In genomic region chr19:2547033-2547680, GRCh38 we compare ENCODE assay signal across 15 cellular contexts.
DNase-seq lines count a peak whose midpoint lies in the region; ATAC-seq and TF ChIP-seq lines count a peak whose summit lies in the region.
"Had no signal": no experiment of that assay in that cellular context is flagged by ENCODE, and none has a peak within 500 bp of the region (broad histone marks: within the 10 kb centered on the region; RNA-seq: fewer than 3 reads in every experiment).

No MANE protein-coding gene starts in this region.

- H3K27ac ChIP-seq in fibroblast of lung (ENCODE audit: insufficient read depth, low read length) (peak overlapping the region; percentile 62), transverse colon (peak overlapping the region in 3 of 4 donors; percentile 90 to 93 (median 91)), brain microvascular endothelial cell (no peak overlapping the region)

- no peak overlapping the region for H3K4me2 ChIP-seq in fibroblast of lung (ENCODE audit: extremely low read depth, insufficient read depth, low read length)

- peak overlapping the region; percentile 52 for H3K9ac ChIP-seq in fibroblast of lung (ENCODE audit: insufficient read depth, low read length)

- no peak overlapping the region for H3K4me3 Mint-ChIP-seq in activated CD8-positive, alpha-beta T cell treated with anti-CD3 and anti-CD28 coated beads, Interleukin-2, amount 10 ng/mL, durations not matched to agents 7 days and 5 days
- no peak overlapping the region for H3K4me3 Mint-ChIP-seq in activated CD8-positive, alpha-beta T cell treated with anti-CD3 and anti-CD28 coated beads for 36 hours
- peak overlapping the region; percentile 34 to 59 (median 44) for H3K4me3 Mint-ChIP-seq in nephron
- no peak overlapping the region for H3K4me3 Mint-ChIP-seq in activated T-cell treated with anti-CD3 and anti-CD28 coated beads, Interleukin-2, amount 50 U/mL, for 72 hours
- H3K4me3 Mint-ChIP-seq in activated T-cell treated with anti-CD3 and anti-CD28 coated beads, Interleukin-2, amount 50 U/mL, for 24 hours: no peak overlapping the region
- H3K4me3 Mint-ChIP-seq: activated CD4-positive, alpha-beta T cell treated with anti-CD3 and anti-CD28 coated beads for 36 hours had no signal

- no peak for DNase-seq in activated CD8-positive, alpha-beta T cell treated with anti-CD3 and anti-CD28 coated beads, Interleukin-2, amount 10 ng/mL, durations not matched to agents 7 days and 5 days
- no peak for DNase-seq in activated CD8-positive, alpha-beta T cell treated with anti-CD3 and anti-CD28 coated beads for 36 hours
- DNase-seq in fibroblast of lung (ENCODE audit: low read depth in 2 of 2): no peak
- no peak for DNase-seq in transverse colon
- no peak for DNase-seq in brain microvascular endothelial cell
- no peak for DNase-seq in activated T-cell treated with anti-CD3 and anti-CD28 coated beads, Interleukin-2, amount 50 U/mL, for 72 hours
- DNase-seq in activated T-cell treated with anti-CD3 and anti-CD28 coated beads, Interleukin-2, amount 50 U/mL, for 24 hours: no peak
- DNase-seq: 8988T; activated CD4-positive, alpha-beta T cell treated with anti-CD3 and anti-CD28 coated beads for 36 hours; activated effector memory CD4-positive, alpha-beta T cell treated with Interleukin-2 at 50 U/mL for 16 hours; central memory CD4-positive, alpha-beta T cell; DMS 273 treated with DMSO at 0.1 percent for 48 hours; NCI-H187; SW 1271 had no signal

- H3K4me3 ChIP-seq in fibroblast of lung (replicated peaks in 1 of 4; ENCODE audit: control extremely low read depth in 1 of 4, insufficient read depth in 1 of 4, low read depth in 3 of 4, low read length in 4 of 4) (no peak overlapping the region), transverse colon (no peak overlapping the region), brain microvascular endothelial cell (ENCODE audit: low read depth, low read length) (no peak overlapping the region)

- H2AFZ ChIP-seq in fibroblast of lung (ENCODE audit: low read length): no peak overlapping the region

- POLR2A ChIA-PET in activated CD8-positive, alpha-beta T cell treated with anti-CD3 and anti-CD28 coated beads, Interleukin-2, amount 10 ng/mL, durations not matched to agents 7 days and 5 days (lab: Charles Lee): interaction anchor here (1.7 kb wide), 1 partner anchor 71 kb away, joined by 10 read pairs; the partner anchor contains the start of gene GADD45B
- POLR2A ChIA-PET in activated CD8-positive, alpha-beta T cell treated with anti-CD3 and anti-CD28 coated beads for 36 hours (lab: Charles Lee): interaction anchor here (1.8 kb wide), 1 partner anchor 71 kb away, joined by 5 read pairs; the partner anchor contains the start of gene GADD45B

- in situ Hi-C loops in transverse colon (cut with MboI; ENCODE audit: low pct_ligation_motif_present in 1 of 4, low pct_unique_long_range_greater_than_20kb in 1 of 4, low sequenced_read_pairs in 3 of 4): loop anchor here in 1 of 4 donors (10.0 kb wide), 1 partner anchor 52 kb away; no protein-coding TSS in a partner anchor
- in situ Hi-C loops in brain microvascular endothelial cell (cut with HindIII; ENCODE audit: low pct_ligation_motif_present, low sequenced_read_pairs): no loop called here

- H3K36me3 Mint-ChIP-seq in activated CD8-positive, alpha-beta T cell treated with anti-CD3 and anti-CD28 coated beads, Interleukin-2, amount 10 ng/mL, durations not matched to agents 7 days and 5 days (ENCODE audit: low read depth): no peaks in the 10 kb centered on the region
- H3K36me3 Mint-ChIP-seq in activated CD8-positive, alpha-beta T cell treated with anti-CD3 and anti-CD28 coated beads for 36 hours (ENCODE audit: low read depth): peaks cover 5% of the 10 kb centered on the region
- no peaks in the 10 kb centered on the region for H3K36me3 Mint-ChIP-seq in nephron (ENCODE audit: low read depth)
- H3K36me3 Mint-ChIP-seq in activated T-cell treated with anti-CD3 and anti-CD28 coated beads, Interleukin-2, amount 50 U/mL, for 72 hours (ENCODE audit: insufficient read depth in 2 of 2): peaks cover 1 to 4% of the 10 kb centered on the region in 2 donors
- no peaks in the 10 kb centered on the region for H3K36me3 Mint-ChIP-seq in activated T-cell treated with anti-CD3 and anti-CD28 coated beads, Interleukin-2, amount 50 U/mL, for 24 hours (ENCODE audit: low read depth)

- H3K79me2 ChIP-seq in fibroblast of lung (ENCODE audit: control insufficient read depth, insufficient read depth, low read length): no peaks in the 10 kb centered on the region

- peaks cover 59% of the 10 kb centered on the region for H3K4me1 Mint-ChIP-seq in activated CD8-positive, alpha-beta T cell treated with anti-CD3 and anti-CD28 coated beads, Interleukin-2, amount 10 ng/mL, durations not matched to agents 7 days and 5 days (ENCODE audit: low read depth)
- peaks cover 28% of the 10 kb centered on the region for H3K4me1 Mint-ChIP-seq in activated CD8-positive, alpha-beta T cell treated with anti-CD3 and anti-CD28 coated beads for 36 hours (ENCODE audit: low read depth)
- peaks cover 35% of the 10 kb centered on the region for H3K4me1 Mint-ChIP-seq in nephron
- H3K4me1 Mint-ChIP-seq in activated T-cell treated with anti-CD3 and anti-CD28 coated beads, Interleukin-2, amount 50 U/mL, for 72 hours (ENCODE audit: low read depth): peaks cover 34% of the 10 kb centered on the region
- H3K4me1 Mint-ChIP-seq in activated T-cell treated with anti-CD3 and anti-CD28 coated beads, Interleukin-2, amount 50 U/mL, for 24 hours (ENCODE audit: low read depth): peaks cover 34% of the 10 kb centered on the region

- H3K36me3 ChIP-seq in fibroblast of lung (ENCODE audit: control insufficient read depth, insufficient read depth, low read length) (no peaks in the 10 kb centered on the region), transverse colon (no peaks in the 10 kb centered on the region), brain microvascular endothelial cell (replicated peaks) (no peaks in the 10 kb centered on the region)

- H3K9me3 ChIP-seq in fibroblast of lung (ENCODE audit: control insufficient read depth, insufficient read depth, low read depth, low read length) (no peaks in the 10 kb centered on the region), transverse colon (no peaks in the 10 kb centered on the region)

- WGBS in transverse colon (ENCODE audit: low coverage in 1 of 2), 2 donors: 90 to 96% methylated on average over 5 to 15 of the region's 15 CpGs

- CTCF ChIA-PET in activated CD8-positive, alpha-beta T cell treated with anti-CD3 and anti-CD28 coated beads, Interleukin-2, amount 10 ng/mL, durations not matched to agents 7 days and 5 days (lab: Charles Lee): interaction anchor here (0.7 kb wide), 1 partner anchor 14 kb away, joined by 3 read pairs; no protein-coding TSS in a partner anchor
- CTCF ChIA-PET in activated CD8-positive, alpha-beta T cell treated with anti-CD3 and anti-CD28 coated beads for 36 hours (lab: Charles Lee): no interaction called here

- H4K20me1 ChIP-seq in fibroblast of lung (ENCODE audit: control insufficient read depth, extremely low read depth, insufficient read depth, low read length): no peaks in the 10 kb centered on the region

- peak overlapping the region; percentile 10 for H3K27ac Mint-ChIP-seq in activated CD8-positive, alpha-beta T cell treated with anti-CD3 and anti-CD28 coated beads, Interleukin-2, amount 10 ng/mL, durations not matched to agents 7 days and 5 days
- H3K27ac Mint-ChIP-seq in activated CD8-positive, alpha-beta T cell treated with anti-CD3 and anti-CD28 coated beads for 36 hours: no peak overlapping the region
- peak overlapping the region; percentile 33 to 93 (median 81) for H3K27ac Mint-ChIP-seq in nephron
- no peak overlapping the region for H3K27ac Mint-ChIP-seq in activated T-cell treated with anti-CD3 and anti-CD28 coated beads, Interleukin-2, amount 50 U/mL, for 72 hours
- H3K27ac Mint-ChIP-seq in activated T-cell treated with anti-CD3 and anti-CD28 coated beads, Interleukin-2, amount 50 U/mL, for 24 hours: no peak overlapping the region
- H3K27ac Mint-ChIP-seq: activated CD4-positive, alpha-beta T cell treated with anti-CD3 and anti-CD28 coated beads for 36 hours had no signal

- intact Hi-C loops in activated CD8-positive, alpha-beta T cell treated with anti-CD3 and anti-CD28 coated beads for 36 hours (cut with micrococcal nuclease): no loop called here
- intact Hi-C loops in transverse colon (cut with DNase I; ENCODE audit: low total_unique reads): loop anchor here (10.0 kb wide), 1 partner anchor 58 kb away; no protein-coding TSS in a partner anchor

- ATAC-seq in activated CD8-positive, alpha-beta T cell treated with anti-CD3 and anti-CD28 coated beads, Interleukin-2, amount 10 ng/mL, durations not matched to agents 7 days and 5 days: no peak
- ATAC-seq in activated CD8-positive, alpha-beta T cell treated with anti-CD3 and anti-CD28 coated beads for 36 hours: no peak
- no peak for ATAC-seq in activated T-cell treated with anti-CD3 and anti-CD28 coated beads, Interleukin-2, amount 50 U/mL, for 72 hours (replicated peaks in 1 of 2)
- ATAC-seq: activated CD4-positive, alpha-beta T cell treated with anti-CD3 and anti-CD28 coated beads for 36 hours had no signal

- no peaks in the 10 kb centered on the region for H3K27me3 Mint-ChIP-seq in activated CD8-positive, alpha-beta T cell treated with anti-CD3 and anti-CD28 coated beads, Interleukin-2, amount 10 ng/mL, durations not matched to agents 7 days and 5 days (ENCODE audit: low read depth)
- no peaks in the 10 kb centered on the region for H3K27me3 Mint-ChIP-seq in activated CD8-positive, alpha-beta T cell treated with anti-CD3 and anti-CD28 coated beads for 36 hours
- H3K27me3 Mint-ChIP-seq in nephron (ENCODE audit: low read depth): peaks cover 11% of the 10 kb centered on the region
- H3K27me3 Mint-ChIP-seq in activated T-cell treated with anti-CD3 and anti-CD28 coated beads, Interleukin-2, amount 50 U/mL, for 72 hours (ENCODE audit: low read depth): no peaks in the 10 kb centered on the region
- H3K27me3 Mint-ChIP-seq in activated T-cell treated with anti-CD3 and anti-CD28 coated beads, Interleukin-2, amount 50 U/mL, for 24 hours: no peaks in the 10 kb centered on the region
- H3K27me3 Mint-ChIP-seq: activated CD4-positive, alpha-beta T cell treated with anti-CD3 and anti-CD28 coated beads for 36 hours had no signal

- H3K9me3 Mint-ChIP-seq in activated CD8-positive, alpha-beta T cell treated with anti-CD3 and anti-CD28 coated beads, Interleukin-2, amount 10 ng/mL, durations not matched to agents 7 days and 5 days (ENCODE audit: insufficient read depth): no peaks in the 10 kb centered on the region
- peaks cover 2% of the 10 kb centered on the region for H3K9me3 Mint-ChIP-seq in activated CD8-positive, alpha-beta T cell treated with anti-CD3 and anti-CD28 coated beads for 36 hours
- H3K9me3 Mint-ChIP-seq in nephron: no peaks in the 10 kb centered on the region
- no peaks in the 10 kb centered on the region for H3K9me3 Mint-ChIP-seq in activated T-cell treated with anti-CD3 and anti-CD28 coated beads, Interleukin-2, amount 50 U/mL, for 72 hours
- H3K9me3 Mint-ChIP-seq in activated T-cell treated with anti-CD3 and anti-CD28 coated beads, Interleukin-2, amount 50 U/mL, for 24 hours: no peaks in the 10 kb centered on the region

- no peaks in the 10 kb centered on the region for H3K27me3 ChIP-seq in fibroblast of lung (ENCODE audit: control insufficient read depth, insufficient read depth, low read length)
- H3K27me3 ChIP-seq in transverse colon: no peaks in the 10 kb centered on the region
- H3K27me3 ChIP-seq in brain microvascular endothelial cell (replicated peaks): no peaks in the 10 kb centered on the region

- TF ChIP-seq CTCF in activated CD8-positive, alpha-beta T cell treated with anti-CD3 and anti-CD28 coated beads for 36 hours (IDR thresholded peaks at IDR 0.05): no peak
- TF ChIP-seq CTCF in fibroblast of lung (conservative IDR thresholded peaks at IDR 0.05 in 1 of 2, IDR thresholded peaks at IDR 0.05 in 1 of 2; ENCODE audit: low read depth in 1 of 2, low read length in 2 of 2): no peak
- TF ChIP-seq CTCF in nephron (IDR thresholded peaks at IDR 0.05; ENCODE audit: unreplicated experiment in 3 of 3): no peak
- TF ChIP-seq CTCF in transverse colon (IDR thresholded peaks at IDR 0.05): no peak
- no peak for TF ChIP-seq CTCF in brain microvascular endothelial cell (IDR thresholded peaks at IDR 0.05; ENCODE audit: low read depth, low read length, missing control alignments)

- no peak for TF ChIP-seq EP300 in transverse colon (IDR thresholded peaks at IDR 0.05; ENCODE audit: low read depth)

- H3K4me1 ChIP-seq in fibroblast of lung (ENCODE audit: control insufficient read depth, extremely low read depth, insufficient read depth, low read length): peaks cover 24% of the 10 kb centered on the region
- peaks cover 38 to 72% (median 50%) of the 10 kb centered on the region in 4 donors for H3K4me1 ChIP-seq in transverse colon

- no peak for TF ChIP-seq POLR2A in transverse colon (IDR thresholded peaks at IDR 0.05)

Comparison
In these comparisons a context has a peak if more than half of its experiments do, and no peak if none do; other contexts are left out.
1. H3K27ac Mint-ChIP-seq: peak in activated CD8-positive, alpha-beta T cell treated with anti-CD3 and anti-CD28 coated beads, Interleukin-2, amount 10 ng/mL, durations not matched to agents 7 days and 5 days (single experiment) and nephron (3 of 3); none in activated CD8-positive, alpha-beta T cell treated with anti-CD3 and anti-CD28 coated beads for 36 hours (single experiment), activated T-cell treated with anti-CD3 and anti-CD28 coated beads, Interleukin-2, amount 50 U/mL, for 72 hours (single experiment) and activated T-cell treated with anti-CD3 and anti-CD28 coated beads, Interleukin-2, amount 50 U/mL, for 24 hours (single experiment).
2. H3K4me3 Mint-ChIP-seq: peak in nephron (3 of 3); none in activated CD8-positive, alpha-beta T cell treated with anti-CD3 and anti-CD28 coated beads, Interleukin-2, amount 10 ng/mL, durations not matched to agents 7 days and 5 days (single experiment), activated CD8-positive, alpha-beta T cell treated with anti-CD3 and anti-CD28 coated beads for 36 hours (single experiment), activated T-cell treated with anti-CD3 and anti-CD28 coated beads, Interleukin-2, amount 50 U/mL, for 72 hours (0 of 2) and activated T-cell treated with anti-CD3 and anti-CD28 coated beads, Interleukin-2, amount 50 U/mL, for 24 hours (single experiment).